1 cellular context compared by ENCODE assay signal in the genomic region with DNA sequence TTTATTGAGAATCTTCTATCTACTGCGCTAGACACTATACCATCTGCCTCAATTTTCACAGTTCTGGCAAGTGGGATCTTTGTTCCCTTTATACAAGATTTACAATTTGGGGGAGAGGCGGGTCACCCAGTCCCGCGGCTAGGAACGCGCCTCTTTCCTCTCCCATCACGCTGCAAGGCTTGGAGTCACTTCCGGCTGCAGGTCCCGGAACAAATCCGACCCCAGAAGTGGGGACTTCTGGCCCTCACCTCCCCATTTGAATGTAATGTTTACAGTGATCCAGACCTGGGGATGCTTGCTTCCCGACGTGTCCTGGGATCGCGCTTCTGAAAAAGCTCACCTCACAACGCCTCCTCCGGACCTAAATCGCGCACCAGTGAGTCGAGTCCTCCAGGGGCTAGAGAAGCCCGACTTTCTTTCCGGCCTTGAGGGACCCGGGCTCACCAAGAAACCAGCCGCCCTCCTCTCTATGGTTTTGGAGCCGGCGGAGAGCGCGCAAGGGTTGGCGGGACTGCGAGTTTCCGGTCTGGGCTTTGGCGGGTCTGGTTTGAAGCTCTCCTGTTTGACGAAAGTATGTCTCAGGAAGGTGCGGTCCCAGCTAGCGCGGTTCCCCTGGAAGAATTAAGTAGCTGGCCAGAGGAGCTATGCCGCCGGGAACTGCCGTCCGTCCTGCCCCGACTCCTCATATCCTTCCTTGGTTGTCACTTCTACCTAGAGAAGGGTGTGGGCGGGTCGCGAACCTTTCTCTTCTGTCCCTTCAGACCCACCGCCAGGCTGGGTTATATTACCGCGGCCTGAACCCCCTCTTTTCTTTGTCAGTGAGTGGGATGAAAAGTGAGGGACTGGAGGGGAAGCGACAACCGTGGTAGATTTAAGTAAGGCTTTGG.
A peak's percentile ranks its signal among the peaks of the same experiment; 100 is the strongest.
TF ChIP-seq lines count a peak whose summit lies in the region.

Gene METTL18, minus strand, starts transcription at position 378 of the 887 bp plus-strand sequence. CDS start 1,212 bp downstream, outside the sequence.

TF ChIP-seq in HepG2, 621 proteins besides CTCF, POLR2A, EP300 and RAD21 (continued from another document and continues in another):
- TF ChIP-seq GMEB1 (CRISPR knock-in tag; IDR thresholded peaks at IDR 0.05; ENCODE audit: borderline replicate concordance) (peak; percentile 75; the same call in 1 of the 2 replicates), ZNF558 (CRISPR knock-in tag; IDR thresholded peaks at IDR 0.05; ENCODE audit: borderline replicate concordance) (peak; percentile 54; the same call in 1 of the 2 replicates), TARDBP (CRISPR knock-in tag; IDR thresholded peaks at IDR 0.05) (peak; percentile 74), HNRNPL (IDR thresholded peaks at IDR 0.05; ENCODE audit: low read depth, low read length) (0 out of 2 replicates have a peak, but pooled peaks have one; percentile 49), ZNF772 (CRISPR knock-in tag; IDR thresholded peaks at IDR 0.05) (peak; percentile 64; the same call in 1 of the 2 replicates), ZNF709 (CRISPR knock-in tag; IDR thresholded peaks at IDR 0.05) (peak; percentile 41; the same call in 1 of the 2 replicates), SP2 (CRISPR knock-in tag; IDR thresholded peaks at IDR 0.05) (peak; percentile 56), NAIF1 (CRISPR knock-in tag; IDR thresholded peaks at IDR 0.05; ENCODE audit: borderline replicate concordance) (peak; percentile 58; the same call in 1 of the 2 replicates), MYPOP (CRISPR knock-in tag; IDR thresholded peaks at IDR 0.05) (peak; percentile 78), REPIN1 (CRISPR knock-in tag; IDR thresholded peaks at IDR 0.05; ENCODE audit: borderline replicate concordance, low read depth) (peak; percentile 84), ELF4 (CRISPR knock-in tag; IDR thresholded peaks at IDR 0.05; ENCODE audit: borderline replicate concordance) (peak; percentile 92), PLRG1 (conservative IDR thresholded peaks at IDR 0.05) (no peak), POGZ (CRISPR knock-in tag; IDR thresholded peaks at IDR 0.05) (peak; percentile 71; the same call in 1 of the 2 replicates), NFKB2 (CRISPR knock-in tag; IDR thresholded peaks at IDR 0.05; ENCODE audit: borderline replicate concordance) (peak; percentile 72), NFYC (CRISPR knock-in tag; IDR thresholded peaks at IDR 0.05) (peak; percentile 37; the same call in 1 of the 2 replicates), SRSF1 (optimal IDR thresholded peaks at IDR 0.05; ENCODE audit: low read depth, low read length) (peak; percentile 83), HCFC1 (IDR thresholded peaks at IDR 0.05; ENCODE audit: low read depth, low read length) (peak; percentile 63), KDM5B (CRISPR knock-in tag; IDR thresholded peaks at IDR 0.05; ENCODE audit: borderline replicate concordance) (peak; percentile 51; the same call in 1 of the 2 replicates), FOXA3 (CRISPR knock-in tag; IDR thresholded peaks at IDR 0.05) (0 out of 2 replicates have a peak, but pooled peaks have one; percentile 36), ZFY (CRISPR knock-in tag; IDR thresholded peaks at IDR 0.05) (peak; percentile 76), ZFP37 (CRISPR knock-in tag; IDR thresholded peaks at IDR 0.05; ENCODE audit: borderline replicate concordance) (no peak), KAT8 (CRISPR knock-in tag; IDR thresholded peaks at IDR 0.05) (peak; percentile 99), MIXL1 (CRISPR knock-in tag; IDR thresholded peaks at IDR 0.05) (peak; percentile 60), MYC (CRISPR knock-in tag; IDR thresholded peaks at IDR 0.05; ENCODE audit: borderline replicate concordance) (peak; percentile 77; the same call in 1 of the 2 replicates), ZNF44 (CRISPR knock-in tag; IDR thresholded peaks at IDR 0.05) (0 out of 2 replicates have a peak, but pooled peaks have one; percentile 31), ATF3 (CRISPR knock-in tag; IDR thresholded peaks at IDR 0.05) (no peak), KLF9 (CRISPR knock-in tag; IDR thresholded peaks at IDR 0.05; ENCODE audit: low read depth) (peak; percentile 38; the same call in 1 of the 2 replicates), TOPORS (CRISPR knock-in tag; IDR thresholded peaks at IDR 0.05) (0 out of 2 replicates have a peak, but pooled peaks have one; percentile 37), YEATS4 (CRISPR knock-in tag; IDR thresholded peaks at IDR 0.05; ENCODE audit: borderline replicate concordance) (peak; percentile 84; the same call in 1 of the 2 replicates), KAT7 (CRISPR knock-in tag; IDR thresholded peaks at IDR 0.05; ENCODE audit: borderline replicate concordance) (0 out of 2 replicates have a peak, but pooled peaks have one; percentile 34)
- TF ChIP-seq, protein P1, sequence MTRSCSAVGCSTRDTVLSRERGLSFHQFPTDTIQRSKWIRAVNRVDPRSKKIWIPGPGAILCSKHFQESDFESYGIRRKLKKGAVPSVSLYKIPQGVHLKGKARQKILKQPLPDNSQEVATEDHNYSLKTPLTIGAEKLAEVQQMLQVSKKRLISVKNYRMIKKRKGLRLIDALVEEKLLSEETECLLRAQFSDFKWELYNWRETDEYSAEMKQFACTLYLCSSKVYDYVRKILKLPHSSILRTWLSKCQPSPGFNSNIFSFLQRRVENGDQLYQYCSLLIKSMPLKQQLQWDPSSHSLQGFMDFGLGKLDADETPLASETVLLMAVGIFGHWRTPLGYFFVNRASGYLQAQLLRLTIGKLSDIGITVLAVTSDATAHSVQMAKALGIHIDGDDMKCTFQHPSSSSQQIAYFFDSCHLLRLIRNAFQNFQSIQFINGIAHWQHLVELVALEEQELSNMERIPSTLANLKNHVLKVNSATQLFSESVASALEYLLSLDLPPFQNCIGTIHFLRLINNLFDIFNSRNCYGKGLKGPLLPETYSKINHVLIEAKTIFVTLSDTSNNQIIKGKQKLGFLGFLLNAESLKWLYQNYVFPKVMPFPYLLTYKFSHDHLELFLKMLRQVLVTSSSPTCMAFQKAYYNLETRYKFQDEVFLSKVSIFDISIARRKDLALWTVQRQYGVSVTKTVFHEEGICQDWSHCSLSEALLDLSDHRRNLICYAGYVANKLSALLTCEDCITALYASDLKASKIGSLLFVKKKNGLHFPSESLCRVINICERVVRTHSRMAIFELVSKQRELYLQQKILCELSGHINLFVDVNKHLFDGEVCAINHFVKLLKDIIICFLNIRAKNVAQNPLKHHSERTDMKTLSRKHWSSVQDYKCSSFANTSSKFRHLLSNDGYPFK (CRISPR knock-in tag; IDR thresholded peaks at IDR 0.05; ENCODE audit: borderline replicate concordance): peak; percentile 86; the same call in 1 of the 2 replicates
- TF ChIP-seq, protein P2, sequence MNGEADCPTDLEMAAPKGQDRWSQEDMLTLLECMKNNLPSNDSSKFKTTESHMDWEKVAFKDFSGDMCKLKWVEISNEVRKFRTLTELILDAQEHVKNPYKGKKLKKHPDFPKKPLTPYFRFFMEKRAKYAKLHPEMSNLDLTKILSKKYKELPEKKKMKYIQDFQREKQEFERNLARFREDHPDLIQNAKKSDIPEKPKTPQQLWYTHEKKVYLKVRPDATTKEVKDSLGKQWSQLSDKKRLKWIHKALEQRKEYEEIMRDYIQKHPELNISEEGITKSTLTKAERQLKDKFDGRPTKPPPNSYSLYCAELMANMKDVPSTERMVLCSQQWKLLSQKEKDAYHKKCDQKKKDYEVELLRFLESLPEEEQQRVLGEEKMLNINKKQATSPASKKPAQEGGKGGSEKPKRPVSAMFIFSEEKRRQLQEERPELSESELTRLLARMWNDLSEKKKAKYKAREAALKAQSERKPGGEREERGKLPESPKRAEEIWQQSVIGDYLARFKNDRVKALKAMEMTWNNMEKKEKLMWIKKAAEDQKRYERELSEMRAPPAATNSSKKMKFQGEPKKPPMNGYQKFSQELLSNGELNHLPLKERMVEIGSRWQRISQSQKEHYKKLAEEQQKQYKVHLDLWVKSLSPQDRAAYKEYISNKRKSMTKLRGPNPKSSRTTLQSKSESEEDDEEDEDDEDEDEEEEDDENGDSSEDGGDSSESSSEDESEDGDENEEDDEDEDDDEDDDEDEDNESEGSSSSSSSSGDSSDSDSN (CRISPR knock-in tag; IDR thresholded peaks at IDR 0.05): peak; percentile 63; the same call in 1 of the 2 replicates
- TF ChIP-seq, protein P3, sequence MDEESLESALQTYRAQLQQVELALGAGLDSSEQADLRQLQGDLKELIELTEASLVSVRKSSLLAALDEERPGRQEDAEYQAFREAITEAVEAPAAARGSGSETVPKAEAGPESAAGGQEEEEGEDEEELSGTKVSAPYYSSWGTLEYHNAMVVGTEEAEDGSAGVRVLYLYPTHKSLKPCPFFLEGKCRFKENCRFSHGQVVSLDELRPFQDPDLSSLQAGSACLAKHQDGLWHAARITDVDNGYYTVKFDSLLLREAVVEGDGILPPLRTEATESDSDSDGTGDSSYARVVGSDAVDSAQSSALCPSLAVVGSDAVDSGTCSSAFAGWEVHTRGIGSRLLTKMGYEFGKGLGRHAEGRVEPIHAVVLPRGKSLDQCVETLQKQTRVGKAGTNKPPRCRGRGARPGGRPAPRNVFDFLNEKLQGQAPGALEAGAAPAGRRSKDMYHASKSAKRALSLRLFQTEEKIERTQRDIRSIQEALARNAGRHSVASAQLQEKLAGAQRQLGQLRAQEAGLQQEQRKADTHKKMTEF (CRISPR knock-in tag; IDR thresholded peaks at IDR 0.05): peak; percentile 71; the same call in 1 of the 2 replicates
- TF ChIP-seq, protein P4, sequence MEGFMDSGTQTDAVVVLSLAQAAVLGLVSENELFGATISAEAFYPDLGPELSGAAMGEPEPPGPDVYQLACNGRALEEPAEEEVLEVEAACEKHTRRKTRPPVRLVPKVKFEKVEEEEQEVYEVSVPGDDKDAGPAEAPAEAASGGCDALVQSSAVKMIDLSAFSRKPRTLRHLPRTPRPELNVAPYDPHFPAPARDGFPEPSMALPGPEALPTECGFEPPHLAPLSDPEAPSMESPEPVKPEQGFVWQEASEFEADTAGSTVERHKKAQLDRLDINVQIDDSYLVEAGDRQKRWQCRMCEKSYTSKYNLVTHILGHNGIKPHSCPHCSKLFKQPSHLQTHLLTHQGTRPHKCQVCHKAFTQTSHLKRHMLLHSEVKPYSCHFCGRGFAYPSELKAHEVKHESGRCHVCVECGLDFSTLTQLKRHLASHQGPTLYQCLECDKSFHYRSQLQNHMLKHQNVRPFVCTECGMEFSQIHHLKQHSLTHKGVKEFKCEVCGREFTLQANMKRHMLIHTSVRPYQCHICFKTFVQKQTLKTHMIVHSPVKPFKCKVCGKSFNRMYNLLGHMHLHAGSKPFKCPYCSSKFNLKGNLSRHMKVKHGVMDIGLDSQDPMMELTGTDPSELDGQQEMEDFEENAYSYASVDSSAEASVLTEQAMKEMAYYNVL (CRISPR knock-in tag; IDR thresholded peaks at IDR 0.05; ENCODE audit: borderline replicate concordance): peak; percentile 44; the same call in 1 of the 2 replicates
- TF ChIP-seq, protein P5, sequence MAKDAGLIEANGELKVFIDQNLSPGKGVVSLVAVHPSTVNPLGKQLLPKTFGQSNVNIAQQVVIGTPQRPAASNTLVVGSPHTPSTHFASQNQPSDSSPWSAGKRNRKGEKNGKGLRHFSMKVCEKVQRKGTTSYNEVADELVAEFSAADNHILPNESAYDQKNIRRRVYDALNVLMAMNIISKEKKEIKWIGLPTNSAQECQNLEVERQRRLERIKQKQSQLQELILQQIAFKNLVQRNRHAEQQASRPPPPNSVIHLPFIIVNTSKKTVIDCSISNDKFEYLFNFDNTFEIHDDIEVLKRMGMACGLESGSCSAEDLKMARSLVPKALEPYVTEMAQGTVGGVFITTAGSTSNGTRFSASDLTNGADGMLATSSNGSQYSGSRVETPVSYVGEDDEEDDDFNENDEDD (CRISPR knock-in tag; IDR thresholded peaks at IDR 0.05; ENCODE audit: borderline replicate concordance): peak; percentile 97
- TF ChIP-seq, protein P6, sequence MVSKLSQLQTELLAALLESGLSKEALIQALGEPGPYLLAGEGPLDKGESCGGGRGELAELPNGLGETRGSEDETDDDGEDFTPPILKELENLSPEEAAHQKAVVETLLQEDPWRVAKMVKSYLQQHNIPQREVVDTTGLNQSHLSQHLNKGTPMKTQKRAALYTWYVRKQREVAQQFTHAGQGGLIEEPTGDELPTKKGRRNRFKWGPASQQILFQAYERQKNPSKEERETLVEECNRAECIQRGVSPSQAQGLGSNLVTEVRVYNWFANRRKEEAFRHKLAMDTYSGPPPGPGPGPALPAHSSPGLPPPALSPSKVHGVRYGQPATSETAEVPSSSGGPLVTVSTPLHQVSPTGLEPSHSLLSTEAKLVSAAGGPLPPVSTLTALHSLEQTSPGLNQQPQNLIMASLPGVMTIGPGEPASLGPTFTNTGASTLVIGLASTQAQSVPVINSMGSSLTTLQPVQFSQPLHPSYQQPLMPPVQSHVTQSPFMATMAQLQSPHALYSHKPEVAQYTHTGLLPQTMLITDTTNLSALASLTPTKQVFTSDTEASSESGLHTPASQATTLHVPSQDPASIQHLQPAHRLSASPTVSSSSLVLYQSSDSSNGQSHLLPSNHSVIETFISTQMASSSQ (IDR thresholded peaks at IDR 0.05; ENCODE audit: low read depth): peak; percentile 37
- TF ChIP-seq, protein P6 (CRISPR knock-in tag; IDR thresholded peaks at IDR 0.05; ENCODE audit: borderline replicate concordance): peak; percentile 66; the same call in 1 of the 2 replicates
